In genomic region chr14:74333909-74334308, GRCh38 we compare ENCODE assay signal across 1 cellular context.
TF ChIP-seq lines count a peak whose summit lies in the region.

No MANE protein-coding gene starts in this region.

TF ChIP-seq in GM23338, 12 proteins besides CTCF, POLR2A, EP300 and RAD21 (continued from another document):
- no peak for TF ChIP-seq ZNF462 (CRISPR knock-in tag; IDR thresholded peaks at IDR 0.05)
- TF ChIP-seq CREB1 (CRISPR knock-in tag; IDR thresholded peaks at IDR 0.05; ENCODE audit: low read depth): no peak
